ENCODE assay signal across 1 cellular context in the genomic region with DNA sequence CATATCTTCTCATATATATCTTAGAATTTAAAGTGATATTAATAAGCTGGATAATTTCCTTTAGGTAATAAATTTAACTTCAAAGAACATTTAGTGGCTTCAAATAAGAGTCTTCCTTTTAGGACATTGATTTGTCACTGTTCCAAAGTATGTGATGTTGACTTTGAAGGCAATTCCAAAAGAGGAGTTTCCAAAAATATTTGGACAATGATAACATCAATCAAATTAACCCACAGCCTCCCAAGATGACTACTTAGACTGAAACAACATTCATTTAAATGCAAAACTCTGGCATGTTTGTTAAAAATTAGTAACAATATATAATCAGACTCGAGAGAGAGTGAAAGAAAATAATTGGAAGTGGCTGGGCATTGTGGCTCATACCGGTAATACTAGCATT.
TF ChIP-seq lines count a peak whose summit lies in the region.

No MANE protein-coding gene starts in this region.

TF ChIP-seq in H1, 55 proteins besides CTCF, POLR2A, EP300 and RAD21:
- TF ChIP-seq BCL11A (IDR thresholded peaks at IDR 0.05; ENCODE audit: low read depth in 2 of 2, low read length in 2 of 2), result no peak
- no peak for TF ChIP-seq JUN (IDR thresholded peaks at IDR 0.05; ENCODE audit: low read depth, low read length)
- TF ChIP-seq NRF1 (IDR thresholded peaks at IDR 0.05; ENCODE audit: low read depth, low read length), result no peak
- no peak for TF ChIP-seq TAF7 (optimal IDR thresholded peaks at IDR 0.05; ENCODE audit: borderline replicate concordance, low read depth, low read length)
- TF ChIP-seq SIN3A (conservative IDR thresholded peaks at IDR 0.05 in 1 of 2, IDR thresholded peaks at IDR 0.05 in 1 of 2; ENCODE audit: low read depth in 1 of 2, low read length in 2 of 2), result no peak
- TF ChIP-seq TCF12 (IDR thresholded peaks at IDR 0.05; ENCODE audit: low read depth, low read length), result no peak
